In genomic region chrX:134931550-134931949, GRCh38 we compare ENCODE assay signal across 26 cellular contexts. TPM values are rescaled to one million over a fixed set of nuclear protein-coding genes. Genes with fewer than 3 reads are reported as not detected.
DNase-seq lines count a peak whose midpoint lies in the region; ATAC-seq and TF ChIP-seq lines count a peak whose summit lies in the region.
"Had no signal": no experiment of that assay in that cellular context is flagged by ENCODE, and none has a peak within 500 bp of the region (broad histone marks: within the 10 kb centered on the region; RNA-seq: fewer than 3 reads in every experiment).

No MANE protein-coding gene starts in this region.

- BruUV-seq in HCT116 (replicated peaks; lab: Mats Ljungman, UMichigan), result no TSS peak

- H3K4me3 ChIP-seq in HCT116 (replicated peaks in 1 of 2; ENCODE audit: low read depth in 1 of 2, low read length in 2 of 2), result no peak overlapping the region
- no peak overlapping the region for H3K4me3 ChIP-seq in epithelial cell of proximal tubule (ENCODE audit: low read depth, low read length)
- H3K4me3 ChIP-seq: body of pancreas, left ventricle myocardium inferior, PC-9, transverse colon had no signal

- H3K4me1 ChIP-seq in HCT116 (ENCODE audit: control insufficient read depth in 1 of 2, insufficient read depth in 2 of 2, low read length in 2 of 2), result peaks cover 17 to 45% of the 10 kb centered on the region in 2 experiments
- H3K4me1 ChIP-seq: body of pancreas, left ventricle myocardium inferior, transverse colon had no signal

- H3K27ac Mint-ChIP-seq in T-helper 1 cell treated with Interleukin-12 subunit alpha and Interleukin-12 subunit beta and Interleukin-4 antibody, amounts not matched to agents 30 μg/mL and 1 μg/mL, for 36 hours, result peak overlapping the region; percentile 15
- H3K27ac Mint-ChIP-seq: activated naive CD4-positive, alpha-beta T cell treated with anti-CD3 and anti-CD28 coated beads, Interleukin-2, amount 50 U/mL, for 72 hours; activated T-helper 17 cell treated with anti-CD3 and anti-CD28 coated beads, Interleukin-2, amount 50 U/mL, for 72 hours; CD8-positive, alpha-beta memory T cell; immature natural killer cell; natural killer cell; T-cell had no signal

- H3K4me2 ChIP-seq in HCT116 (ENCODE audit: low read length), result no peak overlapping the region
- H3K4me2 ChIP-seq: PC-9 had no signal

- H3K27ac ChIP-seq in HCT116 (ENCODE audit: low read depth, low read length), result peak overlapping the region; percentile 30; the same call in 1 of the 2 replicates
- H3K27ac ChIP-seq: body of pancreas, left ventricle myocardium inferior, PC-9, transverse colon had no signal

- H3K9me2 ChIP-seq in HCT116 (ENCODE audit: insufficient read depth), result no peaks in the 10 kb centered on the region

- H3K27me3 Mint-ChIP-seq in T-helper 1 cell treated with Interleukin-12 subunit alpha and Interleukin-12 subunit beta and Interleukin-4 antibody, amounts not matched to agents 30 μg/mL and 1 μg/mL, for 36 hours (ENCODE audit: low read depth), result peaks cover 9% of the 10 kb centered on the region

- H3K9me3 ChIP-seq in HCT116 (ENCODE audit: control insufficient read depth in 1 of 2, insufficient read depth in 1 of 2, low read depth in 1 of 2, low read length in 2 of 2), result no peaks in the 10 kb centered on the region
- H3K9me3 ChIP-seq: body of pancreas, left ventricle myocardium inferior, transverse colon had no signal

- H3K9me3 Mint-ChIP-seq in T-helper 1 cell treated with Interleukin-12 subunit alpha and Interleukin-12 subunit beta and Interleukin-4 antibody, amounts not matched to agents 30 μg/mL and 1 μg/mL, for 36 hours, result no peaks in the 10 kb centered on the region
- H3K9me3 Mint-ChIP-seq: activated naive CD4-positive, alpha-beta T cell treated with anti-CD3 and anti-CD28 coated beads, Interleukin-2, amount 50 U/mL, for 72 hours; activated T-helper 17 cell treated with anti-CD3 and anti-CD28 coated beads, Interleukin-2, amount 50 U/mL, for 72 hours; CD8-positive, alpha-beta memory T cell; immature natural killer cell; natural killer cell; T-cell had no signal

- peak; percentile 38 for TF ChIP-seq RAD21 in HCT116 (IDR thresholded peaks at IDR 0.05; ENCODE audit: low read depth)
- TF ChIP-seq RAD21 in Ishikawa (IDR thresholded peaks at IDR 0.05; ENCODE audit: low read depth), result no peak

- RAD21 ChIA-PET in HCT116 (lab: Charles Lee; ENCODE audit: low non-redundant PET in 1 of 2, low total read pairs in 2 of 2, uncharacterized antibody in 2 of 2, unreplicated experiment in 2 of 2), result no interaction called here

- DNase-seq in HCT116 (ENCODE audit: low read depth, low spot score) (no peak), epithelial cell of proximal tubule (ENCODE audit: low read depth) (no peak), iPS-NIHi11 (ENCODE audit: low spot score) (no peak), amygdala (lab: John Stamatoyannopoulos, UW) (no peak)
- DNase-seq: activated CD8-positive, alpha-beta memory T cell treated with anti-CD3 and anti-CD28 coated beads, Interleukin-2, amount 50 U/mL, for 4 hours; body of pancreas; CD8-positive, alpha-beta memory T cell; effector CD4-positive, alpha-beta T cell; foreskin fibroblast; immature natural killer cell; left ventricle myocardium inferior; midbrain; natural killer cell; NCI-H1417; NCI-H2081; NCI-H345; NCI-H82; PC-9; SHP77; T-cell; transverse colon had no signal

- no peaks in the 10 kb centered on the region for H3K79me2 ChIP-seq in HCT116 (ENCODE audit: insufficient read depth, low read length)

- H3K36me3 ChIP-seq in HCT116 (ENCODE audit: control insufficient read depth in 1 of 2, insufficient read depth in 2 of 2, low read length in 2 of 2), result no peaks in the 10 kb centered on the region
- H3K36me3 ChIP-seq: left ventricle myocardium inferior, transverse colon had no signal

- no peaks in the 10 kb centered on the region for H3K27me3 ChIP-seq in HCT116 (ENCODE audit: insufficient read depth, low read length)
- H3K27me3 ChIP-seq: body of pancreas, transverse colon had no signal

- peak overlapping the region; percentile 54 for H2AFZ ChIP-seq in HCT116 (ENCODE audit: low read depth, low read length, poor library complexity, severe bottlenecking)
- H2AFZ ChIP-seq: PC-9 had no signal

- CTCF ChIA-PET in HCT116 (lab: Charles Lee), result no interaction called here

- no peak for TF ChIP-seq POLR2A in HCT116 (IDR thresholded peaks at IDR 0.05; ENCODE audit: borderline replicate concordance, extremely low read depth, insufficient read depth, insufficient read length)

- H3K4me3 Mint-ChIP-seq in T-helper 1 cell treated with Interleukin-12 subunit alpha and Interleukin-12 subunit beta and Interleukin-4 antibody, amounts not matched to agents 30 μg/mL and 1 μg/mL, for 36 hours, result no peak overlapping the region
- H3K4me3 Mint-ChIP-seq: activated T-helper 17 cell treated with anti-CD3 and anti-CD28 coated beads, Interleukin-2, amount 50 U/mL, for 72 hours; CD8-positive, alpha-beta memory T cell; immature natural killer cell; natural killer cell; T-cell had no signal

- peak in 2 of 3 experiments; percentile 10 to 20; a peak in 2 of 6 replicates for TF ChIP-seq CTCF in HCT116 (IDR thresholded peaks at IDR 0.05 in 2 of 3, conservative IDR thresholded peaks at IDR 0.05 in 1 of 3; ENCODE audit: borderline replicate concordance in 1 of 3, insufficient read depth in 1 of 3, low read depth in 2 of 3, low read length in 2 of 3)
- TF ChIP-seq CTCF in epithelial cell of proximal tubule (conservative IDR thresholded peaks at IDR 0.05; ENCODE audit: low read depth, low read length), result peak; percentile 13

- POLR2A ChIA-PET in HCT116 (lab: Charles Lee), result no interaction called here

- intact Hi-C loops in HCT116 (cut with micrococcal nuclease), result no loop called here

- no peaks in the 10 kb centered on the region for H3K36me3 Mint-ChIP-seq in T-helper 1 cell treated with Interleukin-12 subunit alpha and Interleukin-12 subunit beta and Interleukin-4 antibody, amounts not matched to agents 30 μg/mL and 1 μg/mL, for 36 hours (ENCODE audit: low read depth)
- H3K36me3 Mint-ChIP-seq: activated naive CD4-positive, alpha-beta T cell treated with anti-CD3 and anti-CD28 coated beads, Interleukin-2, amount 50 U/mL, for 72 hours; CD8-positive, alpha-beta memory T cell; immature natural killer cell; natural killer cell; T-cell had no signal

- no peak overlapping the region for H3K9ac ChIP-seq in HCT116 (ENCODE audit: low read length)

- peak; percentile 85 for ATAC-seq in HCT116
- no peak for ATAC-seq in GM18511 (IDR thresholded peaks at IDR 0.05; ENCODE audit: unreplicated experiment)
- ATAC-seq: activated naive CD4-positive, alpha-beta T cell treated with anti-CD3 and anti-CD28 coated beads, Interleukin-2, amount 50 U/mL, for 72 hours; activated T-helper 17 cell treated with anti-CD3 and anti-CD28 coated beads, Interleukin-2, amount 50 U/mL, for 72 hours; body of pancreas; natural killer cell; T-cell had no signal

- H3K4me1 Mint-ChIP-seq in T-helper 1 cell treated with Interleukin-12 subunit alpha and Interleukin-12 subunit beta and Interleukin-4 antibody, amounts not matched to agents 30 μg/mL and 1 μg/mL, for 36 hours (ENCODE audit: low read depth), result peaks cover 7% of the 10 kb centered on the region
- H3K4me1 Mint-ChIP-seq: activated T-helper 17 cell treated with anti-CD3 and anti-CD28 coated beads, Interleukin-2, amount 50 U/mL, for 72 hours; CD8-positive, alpha-beta memory T cell; immature natural killer cell; natural killer cell; T-cell had no signal

- TF ChIP-seq EP300 in Ishikawa (IDR thresholded peaks at IDR 0.05; ENCODE audit: borderline replicate concordance), result no peak

- no peaks in the 10 kb centered on the region for H4K20me1 ChIP-seq in HCT116 (ENCODE audit: insufficient read depth)

TF ChIP-seq in HCT116, 20 proteins besides CTCF, POLR2A, EP300 and RAD21 (continues in another document):
- TF ChIP-seq JUND (IDR thresholded peaks at IDR 0.05), result no peak

TF ChIP-seq in Ishikawa, 13 proteins besides CTCF, POLR2A, EP300 and RAD21:
- TF ChIP-seq MAX (IDR thresholded peaks at IDR 0.05) (no peak), REST (IDR thresholded peaks at IDR 0.05; ENCODE audit: low read depth) (peak; percentile 46; the same call in 1 of the 2 replicates)

RNA-seq across cellular contexts. Expression of gene MOSPD1, which starts 16.5 kb away (rescaled TPM):
- total RNA-seq in HCT116 (2021; ENCODE audit: unreplicated experiment) (61.3 TPM), epithelial cell of proximal tubule (10.8 and 11.7 TPM in 2 replicates)
- polyA plus RNA-seq in HCT116 (2012), result 26.5 and 33.4 TPM in 2 replicates

RNA-seq across cellular contexts. Expression of gene SMIM10, which starts 59.2 kb away (rescaled TPM):
- not detected for total RNA-seq in HCT116 (2021; ENCODE audit: unreplicated experiment)
- polyA plus RNA-seq in HCT116 (2012), result not detected in 2 replicates
- total RNA-seq in epithelial cell of proximal tubule, result 2.5 and 5.5 TPM in 2 replicates
- total RNA-seq: T-cell had no signal
